Comparison of ENCODE assay signal across 15 cellular contexts in genomic region chr7:90607196-90607595, GRCh38. TPM values are rescaled to one million over a fixed set of nuclear protein-coding genes. Genes with fewer than 3 reads are reported as not detected.
DNase-seq lines count a peak whose midpoint lies in the region; ATAC-seq and TF ChIP-seq lines count a peak whose summit lies in the region.
"Had no signal": no experiment of that assay in that cellular context is flagged by ENCODE, and none has a peak within 500 bp of the region (broad histone marks: within the 10 kb centered on the region; RNA-seq: fewer than 3 reads in every experiment).

No MANE protein-coding gene starts in this region.

- H3K27me3 ChIP-seq in left lung, result no peaks in the 10 kb centered on the region
- H3K27me3 ChIP-seq in Karpas-422 (ENCODE audit: low read length), result no peaks in the 10 kb centered on the region

- DNase-seq in NCI-H226 (peak; percentile 55), cardiac fibroblast (ENCODE audit: low read depth in 2 of 2) (peak; percentile 22 to 49), left lung (no peak), GM19240 (ENCODE audit: insufficient read length, low spot score) (no peak), middle frontal gyrus (ENCODE audit: extremely low spot score, low spot score) (no peak), NCI-H510A treated with DMSO at 0.1 percent for 48 hours (lab: John Stamatoyannopoulos, UW) (no peak), Karpas-422 (no peak)
- DNase-seq: Caco-2; CD4-positive, CD25-positive, alpha-beta regulatory T cell; DMS153; NCI-H1105; NCI-H1694; NCI-H446; NCI-H748 treated with DMSO at 0.1 percent for 48 hours; OCI-M1 had no signal

- TF ChIP-seq CTCF in cardiac fibroblast (IDR thresholded peaks at IDR 0.05; ENCODE audit: low read depth, low read length), result no peak
- no peak for TF ChIP-seq CTCF in left lung (IDR thresholded peaks at IDR 0.05)

- no peak overlapping the region for H3K4me2 ChIP-seq in Karpas-422 (ENCODE audit: low read depth, low read length, poor library complexity, severe bottlenecking)

- H3K36me3 ChIP-seq in left lung (no peaks in the 10 kb centered on the region), Karpas-422 (ENCODE audit: insufficient read depth, low read length) (no peaks in the 10 kb centered on the region)

- H3K9me3 ChIP-seq in left lung (no peaks in the 10 kb centered on the region), Karpas-422 (ENCODE audit: low read length) (no peaks in the 10 kb centered on the region)
- H3K9me3 ChIP-seq: Caco-2 had no signal

- H3K9ac ChIP-seq in Karpas-422 (ENCODE audit: low read length), result no peak overlapping the region

- H3K27ac ChIP-seq in left lung (peak overlapping the region in 1 of 2 donors; percentile 21), Karpas-422 (ENCODE audit: low read length) (no peak overlapping the region)

- H4K20me1 ChIP-seq in Karpas-422 (ENCODE audit: insufficient read depth, low read depth, low read length), result no peaks in the 10 kb centered on the region

- H3K9me2 ChIP-seq in Karpas-422 (replicated peaks; ENCODE audit: insufficient read depth, low read length), result no peaks in the 10 kb centered on the region

- no peak overlapping the region for H2AFZ ChIP-seq in Karpas-422 (ENCODE audit: low read length)

- no peak overlapping the region for H3K4me3 ChIP-seq in cardiac fibroblast (replicated peaks in 1 of 2; ENCODE audit: low read depth in 2 of 2, low read length in 2 of 2)
- H3K4me3 ChIP-seq in left lung, result no peak overlapping the region
- H3K4me3 ChIP-seq in Karpas-422 (ENCODE audit: low read length), result no peak overlapping the region

- peaks cover 100% of the 10 kb centered on the region for H3K79me2 ChIP-seq in Karpas-422 (ENCODE audit: low read length)

- intact Hi-C loops in left lung (cut with DNase I), result no loop called here

- ATAC-seq in left lung, result peak; percentile 99

- H3K4me1 ChIP-seq in left lung, result peaks cover 0 to 10% of the 10 kb centered on the region in 2 donors
- H3K4me1 ChIP-seq in Karpas-422 (ENCODE audit: low read length), result peaks cover 36% of the 10 kb centered on the region

RNA-seq across cellular contexts. Expression of gene CDK14, which starts 11.1 kb away (rescaled TPM):
- total RNA-seq in left lung, result 10 to 100 TPM; 37.5 to 45.1 TPM
- total RNA-seq in Karpas-422 (2014; rRNA removed; shearing (Covaris generic); ENCODE audit: low replicate concordance), result 100 and 121 TPM in 2 replicates

Comparison
In these comparisons a context has a peak if more than half of its experiments do, and no peak if none do; other contexts are left out.
1. DNase-seq: peak in NCI-H226 (single experiment) and cardiac fibroblast (2 of 2); none in left lung (0 of 2), GM19240 (single experiment), middle frontal gyrus (single experiment), NCI-H510A treated with DMSO at 0.1 percent for 48 hours (single experiment) and Karpas-422 (single experiment).